ENCODE assay signal across 8 cellular contexts in genomic region chr22:23862103-23862502, GRCh38. TPM values are rescaled to one million over a fixed set of nuclear protein-coding genes. Genes with fewer than 3 reads are reported as not detected.
DNase-seq lines count a peak whose midpoint lies in the region; ATAC-seq and TF ChIP-seq lines count a peak whose summit lies in the region.

No MANE protein-coding gene starts in this region.

- intact Hi-C loops in lower lobe of right lung (cut with DNase I): no loop called here
- intact Hi-C loops in stomach (cut with DNase I; ENCODE audit: low total_unique reads): no loop called here

- WGBS in stomach, 5 donors: 62 to 77% (median 76%) methylated on average over 3 of the region's 3 CpGs

- peak; percentile 39 for TF ChIP-seq CTCF in lower lobe of right lung (IDR thresholded peaks at IDR 0.05)
- peak in 3 of 7 experiments; percentile 33 to 46 (median 33) for TF ChIP-seq CTCF in stomach (IDR thresholded peaks at IDR 0.05)

- no peak for ATAC-seq in lower lobe of right lung

- no peak overlapping the region for H3K27ac ChIP-seq in lower lobe of right lung
- no peak overlapping the region for H3K27ac ChIP-seq in stomach

- H3K4me3 ChIP-seq in lower lobe of right lung (no peak overlapping the region), stomach (no peak overlapping the region)

- H3K36me3 ChIP-seq in lower lobe of right lung (no peaks in the 10 kb centered on the region), stomach (peaks cover 0 to 24% (median 6%) of the 10 kb centered on the region in 4 donors)

- TF ChIP-seq POLR2A in stomach (IDR thresholded peaks at IDR 0.05): no peak

- peak; percentile 82 for DNase-seq in D341Med (ENCODE audit: low spot score)
- DNase-seq in H4 (ENCODE audit: low spot score): peak; percentile 24
- peak; percentile 13 for DNase-seq in NCI-H526 treated with DMSO at 0.1 percent for 48 hours (lab: John Stamatoyannopoulos, UW)
- peak; percentile 44 for DNase-seq in amniotic epithelial cell (ENCODE audit: low read depth)
- DNase-seq in lower lobe of right lung: peak; percentile 42
- DNase-seq in retina: no peak
- DNase-seq in stomach: no peak
- no peak for DNase-seq in activated CD4-positive, CD25-positive, alpha-beta regulatory T cell (lab: John Stamatoyannopoulos, UW)

- H3K4me1 ChIP-seq in lower lobe of right lung (peaks cover 9% of the 10 kb centered on the region), stomach (peaks cover 9 to 20% (median 17%) of the 10 kb centered on the region in 4 donors)

- no peaks in the 10 kb centered on the region for H3K9me3 ChIP-seq in lower lobe of right lung
- no peaks in the 10 kb centered on the region for H3K9me3 ChIP-seq in stomach

- no peak for TF ChIP-seq EP300 in stomach (IDR thresholded peaks at IDR 0.05)

- H3K27me3 ChIP-seq in lower lobe of right lung (ENCODE audit: low read depth) (no peaks in the 10 kb centered on the region), stomach (no peaks in the 10 kb centered on the region)

RNA-seq across cellular contexts. Expression of gene SLC2A11, which starts 4.4 kb away (rescaled TPM):
- total RNA-seq in H4 (2014; rRNA removed; shearing (Covaris generic)): 3.2 and 4.6 TPM in 2 replicates
- total RNA-seq in lower lobe of right lung: 12.7 TPM
- total RNA-seq in stomach: 10 to 100 TPM in 1 of 5 donors, 1 to 10 TPM in 4; 3.2 to 10.3 (median 6.6) TPM
- 1 to 10 TPM; 5.8 to 9.1 (median 6.7) TPM for polyA plus RNA-seq in stomach

RNA-seq across cellular contexts. Expression of gene DERL3, which starts 23.3 kb away (rescaled TPM):
- total RNA-seq in H4 (2014; rRNA removed; shearing (Covaris generic)): 0.43 and 1.6 TPM in 2 replicates
- total RNA-seq in lower lobe of right lung: 5.8 TPM
- 10 to 100 TPM in 2 of 5 donors, 1 to 10 TPM in 2, under 1 TPM in 1; 0.45 to 24.1 (median 5.2) TPM for total RNA-seq in stomach
- 10 to 100 TPM in 1 of 3 donors, 1 to 10 TPM in 2; 6.2 to 24.5 (median 7.9) TPM for polyA plus RNA-seq in stomach

RNA-seq across cellular contexts. Expression of gene MIF, which starts 32.1 kb away (rescaled TPM):
- total RNA-seq in H4 (2014; rRNA removed; shearing (Covaris generic)): 311 and 336 TPM in 2 replicates
- total RNA-seq in lower lobe of right lung (231 TPM), stomach (100 to 1,000 TPM in 4 of 5 donors, 10 to 100 TPM in 1; 59.5 to 293 (median 214) TPM)
- 100 to 1,000 TPM; 496 to 940 (median 891) TPM for polyA plus RNA-seq in stomach

Comparison
In these comparisons a context has a peak if more than half of its experiments do, and no peak if none do; other contexts are left out.
1. DNase-seq: peak in D341Med (single experiment), H4 (single experiment), NCI-H526 treated with DMSO at 0.1 percent for 48 hours (single experiment), amniotic epithelial cell (single experiment) and lower lobe of right lung (single experiment); none in retina (single experiment), stomach (single experiment) and activated CD4-positive, CD25-positive, alpha-beta regulatory T cell (0 of 4).